In the genomic region with DNA sequence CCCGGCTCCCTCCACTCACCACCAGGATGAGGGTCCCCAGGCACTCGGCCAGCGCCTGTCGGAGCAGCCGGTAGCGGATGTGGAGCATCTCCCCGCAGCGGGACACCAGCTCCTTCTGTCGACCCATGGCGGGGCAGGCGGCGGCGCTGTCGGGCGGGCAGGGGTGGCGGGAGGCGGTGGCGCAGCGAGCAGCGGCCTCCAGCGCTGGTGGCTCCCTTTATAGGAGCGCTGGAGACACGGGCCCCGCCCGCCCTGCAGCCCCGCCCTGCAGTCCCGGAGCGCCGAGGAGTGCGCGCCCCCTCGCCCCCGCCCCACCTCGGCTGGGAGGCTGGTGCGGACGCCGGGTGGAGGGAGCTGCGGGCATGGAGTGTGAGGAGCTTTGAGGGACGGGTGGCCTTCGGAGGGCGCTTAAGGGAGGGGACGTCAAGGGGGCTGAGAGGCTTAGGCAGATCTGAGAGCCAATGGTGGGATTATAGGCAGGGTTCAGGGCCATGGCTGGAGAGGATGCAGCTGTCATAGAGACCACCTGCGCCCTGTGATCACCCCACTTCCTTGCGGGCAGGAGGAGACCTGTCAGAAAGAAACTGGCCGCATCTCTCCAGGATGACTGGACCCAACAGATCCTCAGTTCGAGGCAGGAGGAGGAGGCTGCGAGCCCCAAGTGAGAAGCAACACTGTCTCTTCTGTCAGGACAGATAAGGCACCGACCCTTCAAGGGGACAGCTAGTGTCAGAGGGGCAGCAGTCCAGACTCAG, we compare ENCODE assay signal across 8 cellular contexts.
DNase-seq lines count a peak whose midpoint lies in the region; ATAC-seq lines count a peak whose summit lies in the region.

A gene (minus strand): TSS at position 190 of the 755 bp plus-strand sequence. CDS start 63 bp downstream, at position 127.

- peak; percentile 24 for ATAC-seq in GM19438 (IDR thresholded peaks at IDR 0.05; ENCODE audit: low read depth, unreplicated experiment)

- DNase-seq in AML-193 (lab: John Stamatoyannopoulos, UW), result peak; percentile 22 to 25
- peak; percentile 75 for DNase-seq in NCI-H1694 treated with DMSO at 0.1 percent for 48 hours (lab: John Stamatoyannopoulos, UW)
- DNase-seq in activated CD4-positive, alpha-beta T cell treated with anti-CD3 and anti-CD28 coated beads for 4 hours, result peak; percentile 60 to 68
- DNase-seq in ecto neural progenitor cell (ENCODE audit: low spot score), result peak; percentile 84
- DNase-seq in medulla oblongata (ENCODE audit: extremely low spot score), result peak; percentile 19
- DNase-seq in stimulated activated CD8-positive, alpha-beta memory T cell treated with anti-CD3 and anti-CD28 coated beads, Interleukin-12 subunit alpha, Interleukin-12 subunit beta, amount 100 ng/mL, for 4 hours (ENCODE audit: low read depth), result peak; percentile 46
- DNase-seq in NCI-H2196 treated with DMSO at 0.1 percent for 48 hours (lab: John Stamatoyannopoulos, UW; ENCODE audit: unreplicated experiment), result no peak
